ENCODE assay signal across 8 cellular contexts in genomic region chr19:58513694-58514563, GRCh38. TPM values are rescaled to one million over a fixed set of nuclear protein-coding genes. Genes with fewer than 3 reads are reported as not detected.
A peak's percentile ranks its signal among the peaks of the same experiment; 100 is the strongest.
DNase-seq lines count a peak whose midpoint lies in the region; ATAC-seq and TF ChIP-seq lines count a peak whose summit lies in the region.

No MANE protein-coding gene starts in this region.

- H3K36me3 ChIP-seq in left lung = peaks cover 0 to 25% of the 10 kb centered on the region in 2 donors

- H3K4me1 ChIP-seq in left lung = peaks cover 7 to 47% of the 10 kb centered on the region in 2 donors

- H3K27ac ChIP-seq in 22Rv1 = peak overlapping the region; percentile 86
- H3K27ac ChIP-seq in left lung = peak overlapping the region; percentile 19 to 74

- intact Hi-C loops in dendritic cell treated with granulocyte-macrophage colony-stimulating factor and Interleukin-4, amounts not matched to agents 40 ng/mL and 50 ng/mL, for 4 days (cut with micrococcal nuclease) = no loop called here
- intact Hi-C loops in left lung (cut with DNase I) = no loop called here

- H3K4me1 Mint-ChIP-seq in dendritic cell treated with granulocyte-macrophage colony-stimulating factor and Interleukin-4, amounts not matched to agents 40 ng/mL and 50 ng/mL, for 4 days (ENCODE audit: low read depth) = peaks cover 52% of the 10 kb centered on the region

- no peaks in the 10 kb centered on the region for H3K27me3 Mint-ChIP-seq in dendritic cell treated with granulocyte-macrophage colony-stimulating factor and Interleukin-4, amounts not matched to agents 40 ng/mL and 50 ng/mL, for 4 days

- peak; percentile 98 for TF ChIP-seq CTCF in 22Rv1 (IDR thresholded peaks at IDR 0.05)
- TF ChIP-seq CTCF in left lung (IDR thresholded peaks at IDR 0.05) = peak; percentile 89 to 97

- peaks cover 56% of the 10 kb centered on the region for H3K36me3 Mint-ChIP-seq in dendritic cell treated with granulocyte-macrophage colony-stimulating factor and Interleukin-4, amounts not matched to agents 40 ng/mL and 50 ng/mL, for 4 days (ENCODE audit: low read depth)

- ATAC-seq in HG03159 (IDR thresholded peaks at IDR 0.05; ENCODE audit: unreplicated experiment) = peak; percentile 69
- ATAC-seq in left lung = peak; percentile 96

- no peaks in the 10 kb centered on the region for H3K9me3 ChIP-seq in left lung

- peak overlapping the region; percentile 35 to 37 for H3K4me3 ChIP-seq in left lung

- no peaks in the 10 kb centered on the region for H3K9me3 Mint-ChIP-seq in dendritic cell treated with granulocyte-macrophage colony-stimulating factor and Interleukin-4, amounts not matched to agents 40 ng/mL and 50 ng/mL, for 4 days

- TF ChIP-seq POLR2A in GM18526 (IDR thresholded peaks at IDR 0.05; ENCODE audit: extremely low read depth, insufficient read length) = peak; percentile 81

- peak; percentile 66 to 93 for DNase-seq in NCI-H446 (lab: John Stamatoyannopoulos, UW)
- peak; percentile 93 for DNase-seq in activated CD4-positive, alpha-beta T cell treated with anti-CD3 and anti-CD28 coated beads, Interleukin-2, amount 50 U/mL, for 1 hour
- peak; percentile 91 to 99 for DNase-seq in left lung
- peak; percentile 91 for DNase-seq in stimulated activated CD4-positive, alpha-beta T cell treated with anti-CD3 and anti-CD28 coated beads, Interleukin-2, amount 100 ng/mL, for 4 hours (ENCODE audit: low read depth)

- H3K27ac Mint-ChIP-seq in dendritic cell treated with granulocyte-macrophage colony-stimulating factor and Interleukin-4, amounts not matched to agents 40 ng/mL and 50 ng/mL, for 4 days = peak overlapping the region; percentile 82

- H3K4me3 Mint-ChIP-seq in dendritic cell treated with granulocyte-macrophage colony-stimulating factor and Interleukin-4, amounts not matched to agents 40 ng/mL and 50 ng/mL, for 4 days = peak overlapping the region; percentile 75

- no peaks in the 10 kb centered on the region for H3K27me3 ChIP-seq in left lung

RNA-seq across cellular contexts. Expression of gene SLC27A5, which starts 2.1 kb away (rescaled TPM):
- total RNA-seq in left lung = 10 to 100 TPM in 1 of 2 donors, 1 to 10 TPM in 1; 6.2 to 11.8 TPM

RNA-seq across cellular contexts. Expression of gene ZBTB45, which starts 5.7 kb away (rescaled TPM):
- total RNA-seq in left lung = 10 to 100 TPM; 12.7 to 17.7 TPM

RNA-seq across cellular contexts. Expression of gene TRIM28, which starts 29.9 kb away (rescaled TPM):
- 100 to 1,000 TPM; 231 to 261 TPM for total RNA-seq in left lung

RNA-seq across cellular contexts. Expression of gene ZNF446, which starts 37.8 kb away (rescaled TPM):
- 1 to 10 TPM; 6.2 to 6.6 TPM for total RNA-seq in left lung

RNA-seq across cellular contexts. Expression of gene CHMP2A, which starts 41.0 kb away (rescaled TPM):
- 100 to 1,000 TPM; 107 to 120 TPM for total RNA-seq in left lung

Comparison
In these comparisons a context has a peak if more than half of its experiments do, and no peak if none do; other contexts are left out.
1. Peak in every context shown above with its lines: DNase-seq, ATAC-seq, H3K4me3 ChIP-seq and H3K27ac ChIP-seq.